ENCODE assay signal across 39 cellular contexts in the genomic region with DNA sequence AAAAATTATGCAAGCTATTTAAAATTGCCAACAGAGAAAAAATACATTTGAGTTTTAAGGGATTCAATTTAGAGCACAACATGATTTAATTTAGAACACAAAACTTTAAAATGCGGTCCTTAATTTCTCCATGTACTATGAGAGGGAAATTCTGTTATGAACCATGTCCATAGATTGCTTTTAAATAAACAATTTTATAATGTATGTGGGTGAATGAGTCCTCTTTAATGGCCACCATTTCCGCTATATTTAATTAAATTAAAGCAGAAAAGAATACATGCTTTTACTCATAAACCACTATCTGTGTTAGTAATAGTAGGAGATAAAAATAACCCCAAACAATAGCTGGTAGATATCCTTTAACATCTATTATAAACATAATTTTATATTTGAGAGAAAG.
"Had no signal": no experiment of that assay in that cellular context is flagged by ENCODE, and none has a peak within 500 bp of the region (broad histone marks: within the 10 kb centered on the region; RNA-seq: fewer than 3 reads in every experiment).

No MANE protein-coding gene starts in this region.

- H3K27me3 Mint-ChIP-seq: activated naive CD4-positive, alpha-beta T cell treated with anti-CD3 and anti-CD28 coated beads, Interleukin-2, amount 10 ng/mL, durations not matched to agents 7 days and 5 days; activated naive CD4-positive, alpha-beta T cell treated with anti-CD3 and anti-CD28 coated beads, Interleukin-2, amount 50 U/mL, for 24 hours; activated naive CD8-positive, alpha-beta T cell treated with anti-CD3 and anti-CD28 coated beads for 36 hours; activated naive CD8-positive, alpha-beta T cell treated with anti-CD3 and anti-CD28 coated beads, Interleukin-2, amount 10 ng/mL, durations not matched to agents 7 days and 5 days; brain; central memory CD8-positive, alpha-beta T cell had no signal

- H3K4me3 Mint-ChIP-seq: activated naive CD4-positive, alpha-beta T cell treated with anti-CD3 and anti-CD28 coated beads for 36 hours; activated naive CD4-positive, alpha-beta T cell treated with anti-CD3 and anti-CD28 coated beads, Interleukin-2, amount 10 ng/mL, durations not matched to agents 7 days and 5 days; activated naive CD4-positive, alpha-beta T cell treated with anti-CD3 and anti-CD28 coated beads, Interleukin-2, amount 50 U/mL, for 24 hours; activated naive CD8-positive, alpha-beta T cell; activated naive CD8-positive, alpha-beta T cell treated with anti-CD3 and anti-CD28 coated beads for 36 hours; activated naive CD8-positive, alpha-beta T cell treated with anti-CD3 and anti-CD28 coated beads, Interleukin-2, amount 10 ng/mL, durations not matched to agents 7 days and 5 days; activated naive CD8-positive, alpha-beta T cell treated with anti-CD3 and anti-CD28 coated beads, Interleukin-2, amount 50 U/mL, for 24 hours; activated T-cell treated with anti-CD3 and anti-CD28 coated beads, Interleukin-2, amount 50 U/mL, for 4 hours; activated T-cell treated with anti-CD3 and anti-CD28 coated beads, Interleukin-2, amount 50 U/mL, for 72 hours; activated T-helper 1 cell treated with anti-CD3 and anti-CD28 coated beads, Interleukin-12 subunit alpha, Interleukin-12 subunit beta, Interleukin-2, Interleukin-4 antibody, amounts not matched to agents 30 ng/mL and 10 ng/mL and 1 ng/mL, durations not matched to agents 14 hours and 24 hours and 36 hours; activated T-helper 17 cell treated with anti-CD3 and anti-CD28 coated beads, Interleukin-2, amount 50 U/mL, for 72 hours; brain; central memory CD8-positive, alpha-beta T cell had no signal

- H3K27ac Mint-ChIP-seq: activated naive CD4-positive, alpha-beta T cell treated with anti-CD3 and anti-CD28 coated beads for 36 hours; activated naive CD4-positive, alpha-beta T cell treated with anti-CD3 and anti-CD28 coated beads, Interleukin-2, amount 10 ng/mL, durations not matched to agents 7 days and 5 days; activated naive CD4-positive, alpha-beta T cell treated with anti-CD3 and anti-CD28 coated beads, Interleukin-2, amount 50 U/mL, for 24 hours; activated naive CD4-positive, alpha-beta T cell treated with anti-CD3 and anti-CD28 coated beads, Interleukin-2, amount 50 U/mL, for 72 hours; activated naive CD8-positive, alpha-beta T cell; activated naive CD8-positive, alpha-beta T cell treated with anti-CD3 and anti-CD28 coated beads for 36 hours; activated naive CD8-positive, alpha-beta T cell treated with anti-CD3 and anti-CD28 coated beads, Interleukin-2, amount 10 ng/mL, durations not matched to agents 7 days and 5 days; activated naive CD8-positive, alpha-beta T cell treated with anti-CD3 and anti-CD28 coated beads, Interleukin-2, amount 50 U/mL, for 24 hours; activated T-cell treated with anti-CD3 and anti-CD28 coated beads, Interleukin-2, amount 50 U/mL, for 72 hours; activated T-helper 1 cell treated with anti-CD3 and anti-CD28 coated beads, Interleukin-12 subunit alpha, Interleukin-12 subunit beta, Interleukin-2, Interleukin-4 antibody, amounts not matched to agents 30 ng/mL and 10 ng/mL and 1 ng/mL, durations not matched to agents 14 hours and 24 hours and 36 hours; activated T-helper 17 cell treated with anti-CD3 and anti-CD28 coated beads, Interleukin-2, amount 50 U/mL, for 72 hours; activated T-helper 2 cell treated with anti-CD3 and anti-CD28 coated beads, Interferon-gamma antibody, Interleukin-2, Interleukin-4, amounts not matched to agents 10 μg/mL and 5 μg/mL and 100 μg/mL, durations not matched to agents 14 hours and 24 hours and 36 hours; brain had no signal

- FAIRE-seq: astrocyte, bronchial epithelial cell, colon had no signal

- H3K4me1 ChIP-seq: adrenal gland, ascending aorta, body of pancreas, breast epithelium had no signal

- ATAC-seq: activated naive CD4-positive, alpha-beta T cell treated with anti-CD3 and anti-CD28 coated beads, Interleukin-2, amount 50 U/mL, for 72 hours; activated naive CD8-positive, alpha-beta T cell treated with anti-CD3 and anti-CD28 coated beads, Interleukin-2, amount 50 U/mL, for 24 hours; activated T-cell treated with anti-CD3 and anti-CD28 coated beads, Interleukin-2, amount 50 U/mL, for 4 hours; activated T-cell treated with anti-CD3 and anti-CD28 coated beads, Interleukin-2, amount 50 U/mL, for 72 hours; activated T-helper 17 cell treated with anti-CD3 and anti-CD28 coated beads, Interleukin-2, amount 50 U/mL, for 72 hours; body of pancreas had no signal

- H3K4me1 Mint-ChIP-seq: activated naive CD4-positive, alpha-beta T cell treated with anti-CD3 and anti-CD28 coated beads, Interleukin-2, amount 10 ng/mL, durations not matched to agents 7 days and 5 days; activated naive CD4-positive, alpha-beta T cell treated with anti-CD3 and anti-CD28 coated beads, Interleukin-2, amount 50 U/mL, for 24 hours; activated naive CD8-positive, alpha-beta T cell treated with anti-CD3 and anti-CD28 coated beads for 36 hours; activated naive CD8-positive, alpha-beta T cell treated with anti-CD3 and anti-CD28 coated beads, Interleukin-2, amount 10 ng/mL, durations not matched to agents 7 days and 5 days; activated naive CD8-positive, alpha-beta T cell treated with anti-CD3 and anti-CD28 coated beads, Interleukin-2, amount 50 U/mL, for 24 hours; activated T-helper 17 cell treated with anti-CD3 and anti-CD28 coated beads, Interleukin-2, amount 50 U/mL, for 72 hours; central memory CD8-positive, alpha-beta T cell had no signal

- H3K27ac ChIP-seq: adrenal gland, ascending aorta, body of pancreas, brain microvascular endothelial cell, breast epithelium had no signal

- H3K36me3 ChIP-seq: adrenal gland, ascending aorta, brain microvascular endothelial cell, breast epithelium, cardiac muscle cell had no signal

- DNase-seq: activated effector memory CD4-positive, alpha-beta T cell treated with anti-CD3 and anti-CD28 coated beads, Interleukin-2, amount 50 U/mL, for 16 hours; activated effector memory CD4-positive, alpha-beta T cell treated with Interleukin-2 at 50 U/mL for 16 hours; activated gamma-delta T cell; activated gamma-delta T cell treated with Interleukin-2 at 50 U/mL for 16 hours; activated naive CD4-positive, alpha-beta T cell; activated naive CD4-positive, alpha-beta T cell treated with anti-CD3 and anti-CD28 coated beads for 36 hours; activated naive CD4-positive, alpha-beta T cell treated with anti-CD3 and anti-CD28 coated beads, Interleukin-2, amount 10 ng/mL, durations not matched to agents 7 days and 5 days; activated naive CD4-positive, alpha-beta T cell treated with anti-CD3 and anti-CD28 coated beads, Interleukin-2, amount 50 U/mL, for 16 hours; activated naive CD4-positive, alpha-beta T cell treated with Interleukin-2 at 50 U/mL for 16 hours; activated naive CD8-positive, alpha-beta T cell treated with anti-CD3 and anti-CD28 coated beads for 36 hours; activated naive CD8-positive, alpha-beta T cell treated with anti-CD3 and anti-CD28 coated beads, Interleukin-2, amount 10 ng/mL, durations not matched to agents 7 days and 5 days; activated naive CD8-positive, alpha-beta T cell treated with anti-CD3 and anti-CD28 coated beads, Interleukin-2, amount 50 U/mL, for 24 hours; activated T-cell treated with anti-CD3 and anti-CD28 coated beads, Interleukin-2, amount 50 U/mL, for 4 hours; activated T-cell treated with anti-CD3 and anti-CD28 coated beads, Interleukin-2, amount 50 U/mL, for 48 hours; activated T-cell treated with anti-CD3 and anti-CD28 coated beads, Interleukin-2, amount 50 U/mL, for 72 hours; adrenal gland; amniotic stem cell; amygdala; anterior cingulate cortex; aorta; body of pancreas; brain microvascular endothelial cell; caudate nucleus; central memory CD4-positive, alpha-beta T cell; cerebellar nuclear complex had no signal

- H3K36me3 Mint-ChIP-seq: activated naive CD4-positive, alpha-beta T cell treated with anti-CD3 and anti-CD28 coated beads, Interleukin-2, amount 10 ng/mL, durations not matched to agents 7 days and 5 days; activated naive CD4-positive, alpha-beta T cell treated with anti-CD3 and anti-CD28 coated beads, Interleukin-2, amount 50 U/mL, for 24 hours; activated naive CD4-positive, alpha-beta T cell treated with anti-CD3 and anti-CD28 coated beads, Interleukin-2, amount 50 U/mL, for 72 hours; activated naive CD8-positive, alpha-beta T cell; activated naive CD8-positive, alpha-beta T cell treated with anti-CD3 and anti-CD28 coated beads for 36 hours; activated naive CD8-positive, alpha-beta T cell treated with anti-CD3 and anti-CD28 coated beads, Interleukin-2, amount 10 ng/mL, durations not matched to agents 7 days and 5 days had no signal

- H3K9me3 Mint-ChIP-seq: activated naive CD4-positive, alpha-beta T cell treated with anti-CD3 and anti-CD28 coated beads, Interleukin-2, amount 10 ng/mL, durations not matched to agents 7 days and 5 days; activated naive CD4-positive, alpha-beta T cell treated with anti-CD3 and anti-CD28 coated beads, Interleukin-2, amount 50 U/mL, for 24 hours; activated naive CD8-positive, alpha-beta T cell treated with anti-CD3 and anti-CD28 coated beads for 36 hours; activated naive CD8-positive, alpha-beta T cell treated with anti-CD3 and anti-CD28 coated beads, Interleukin-2, amount 10 ng/mL, durations not matched to agents 7 days and 5 days; activated naive CD8-positive, alpha-beta T cell treated with anti-CD3 and anti-CD28 coated beads, Interleukin-2, amount 50 U/mL, for 24 hours; activated T-cell treated with anti-CD3 and anti-CD28 coated beads, Interleukin-2, amount 50 U/mL, for 4 hours; activated T-helper 1 cell treated with anti-CD3 and anti-CD28 coated beads, Interleukin-12 subunit alpha, Interleukin-12 subunit beta, Interleukin-2, Interleukin-4 antibody, amounts not matched to agents 30 ng/mL and 10 ng/mL and 1 ng/mL, durations not matched to agents 14 hours and 24 hours and 36 hours; activated T-helper 2 cell treated with anti-CD3 and anti-CD28 coated beads, Interferon-gamma antibody, Interleukin-2, Interleukin-4, amounts not matched to agents 10 μg/mL and 5 μg/mL and 100 μg/mL, durations not matched to agents 14 hours and 24 hours and 36 hours had no signal

- H3K9me3 ChIP-seq: adrenal gland, ascending aorta, body of pancreas, breast epithelium had no signal

- H3K27me3 ChIP-seq: adrenal gland, ascending aorta, body of pancreas, brain microvascular endothelial cell, breast epithelium, cardiac muscle cell had no signal

- H3K4me3 ChIP-seq: adrenal gland, ascending aorta, body of pancreas, breast epithelium, cardiac muscle cell had no signal
